Comparison of ENCODE assay signal across 17 cellular contexts in genomic region chr22:23265389-23265700, GRCh38.
A peak's percentile ranks its signal among the peaks of the same experiment; 100 is the strongest.
DNase-seq lines count a peak whose midpoint lies in the region; ATAC-seq and TF ChIP-seq lines count a peak whose summit lies in the region.
"Had no signal": no experiment of that assay in that cellular context is flagged by ENCODE, and none has a peak within 500 bp of the region (broad histone marks: within the 10 kb centered on the region; RNA-seq: fewer than 3 reads in every experiment).

No MANE protein-coding gene starts in this region.

- no peak for DNase-seq in activated naive CD4-positive, alpha-beta T cell treated with anti-CD3 and anti-CD28 coated beads, Interleukin-2, amount 10 ng/mL, durations not matched to agents 7 days and 5 days
- DNase-seq in activated naive CD4-positive, alpha-beta T cell treated with Interleukin-2 at 50 U/mL for 16 hours, result no peak
- no peak for DNase-seq in adipocyte (ENCODE audit: low read depth)
- no peak for DNase-seq in thyroid gland
- no peak for DNase-seq in activated effector memory CD4-positive, alpha-beta T cell treated with Interleukin-2 at 50 U/mL for 16 hours
- DNase-seq in mesothelial cell of epicardium (ENCODE audit: low spot score in 2 of 2, unreplicated experiment in 2 of 2), result no peak
- DNase-seq: DMS79 treated with DMSO at 0.1 percent for 48 hours, IMR-90, Kasumi-1, NCI-H1694 treated with DMSO at 0.1 percent for 48 hours, NCI-H510A treated with DMSO at 0.1 percent for 48 hours, NCI-H774, SHP77 treated with DMSO at 0.1 percent for 48 hours had no signal

- intact Hi-C loops in thyroid gland (cut with DNase I), result no loop called here

- WGBS in liver, result 96% methylated on average over 7 of the region's 7 CpGs
- WGBS in thyroid gland, 2 donors, result 84 to 86% methylated on average over 7 of the region's 7 CpGs

- H3K36me3 ChIP-seq in adipocyte (ENCODE audit: control insufficient read depth, insufficient read depth, low read length, severe bottlenecking) (peaks cover 43% of the 10 kb centered on the region), liver (ENCODE audit: control insufficient read depth in 4 of 4, insufficient read depth in 3 of 4, low read depth in 1 of 4, low read length in 3 of 4) (peaks cover 0 to 12% (median 5%) of the 10 kb centered on the region in 4 donors), thyroid gland (peaks cover 15 to 16% of the 10 kb centered on the region in 2 donors)

- H3K4me1 ChIP-seq in adipocyte (ENCODE audit: control insufficient read depth, insufficient read depth, low read length) (peaks cover 18% of the 10 kb centered on the region), liver (ENCODE audit: control insufficient read depth in 4 of 4, insufficient read depth in 4 of 4, low read length in 3 of 4) (peaks cover 10 to 16% (median 12%) of the 10 kb centered on the region in 4 donors), thyroid gland (peaks cover 34 to 53% of the 10 kb centered on the region in 2 donors)

- H3K9me3 ChIP-seq in adipocyte (ENCODE audit: control insufficient read depth, low read length), result no peaks in the 10 kb centered on the region
- H3K9me3 ChIP-seq in liver (ENCODE audit: control insufficient read depth in 4 of 4, low read length in 3 of 4), result no peaks in the 10 kb centered on the region
- H3K9me3 ChIP-seq in thyroid gland, result no peaks in the 10 kb centered on the region

- no peak for ATAC-seq in GM19467 (IDR thresholded peaks at IDR 0.05; ENCODE audit: unreplicated experiment)

- H3K27ac ChIP-seq in liver (ENCODE audit: low read depth in 1 of 2, low read length in 2 of 2) (peak overlapping the region; percentile 68 to 91), thyroid gland (peak overlapping the region; percentile 72 to 83 (median 75))
- H3K27ac ChIP-seq: 22Rv1, HL-60 had no signal

- H3K9ac ChIP-seq in adipocyte (ENCODE audit: low read length) (peak overlapping the region; percentile 54), liver (ENCODE audit: low read depth in 1 of 2, low read length in 2 of 2) (no peak overlapping the region)

- H3K4me1 Mint-ChIP-seq in activated naive CD4-positive, alpha-beta T cell treated with anti-CD3 and anti-CD28 coated beads, Interleukin-2, amount 10 ng/mL, durations not matched to agents 7 days and 5 days, result peaks cover 6% of the 10 kb centered on the region
- H3K4me1 Mint-ChIP-seq in mesothelial cell of epicardium, result no peaks in the 10 kb centered on the region

- no peaks in the 10 kb centered on the region for H3K9me3 Mint-ChIP-seq in activated naive CD4-positive, alpha-beta T cell treated with anti-CD3 and anti-CD28 coated beads, Interleukin-2, amount 10 ng/mL, durations not matched to agents 7 days and 5 days
- H3K9me3 Mint-ChIP-seq in mesothelial cell of epicardium, result no peaks in the 10 kb centered on the region

- TF ChIP-seq RAD21 in liver (IDR thresholded peaks at IDR 0.05), result no peak

- CTCF ChIA-PET in activated naive CD4-positive, alpha-beta T cell treated with anti-CD3 and anti-CD28 coated beads, Interleukin-2, amount 10 ng/mL, durations not matched to agents 7 days and 5 days (lab: Charles Lee), result interaction anchor here (0.7 to 1.6 kb wide), 2 partner anchors 16 to 238 kb away, joined by 3 to 6 read pairs; no protein-coding TSS in a partner anchor

- no peak overlapping the region for H3K4me3 Mint-ChIP-seq in activated naive CD4-positive, alpha-beta T cell treated with anti-CD3 and anti-CD28 coated beads, Interleukin-2, amount 10 ng/mL, durations not matched to agents 7 days and 5 days
- H3K4me3 Mint-ChIP-seq in mesothelial cell of epicardium, result no peak overlapping the region

- H3K27me3 Mint-ChIP-seq in activated naive CD4-positive, alpha-beta T cell treated with anti-CD3 and anti-CD28 coated beads, Interleukin-2, amount 10 ng/mL, durations not matched to agents 7 days and 5 days, result no peaks in the 10 kb centered on the region
- no peaks in the 10 kb centered on the region for H3K27me3 Mint-ChIP-seq in mesothelial cell of epicardium (ENCODE audit: low read depth)

- H3K27ac Mint-ChIP-seq in activated naive CD4-positive, alpha-beta T cell treated with anti-CD3 and anti-CD28 coated beads, Interleukin-2, amount 10 ng/mL, durations not matched to agents 7 days and 5 days, result peak overlapping the region; percentile 19
- H3K27ac Mint-ChIP-seq in mesothelial cell of epicardium, result no peak overlapping the region

- peaks cover 19% of the 10 kb centered on the region for H3K36me3 Mint-ChIP-seq in activated naive CD4-positive, alpha-beta T cell treated with anti-CD3 and anti-CD28 coated beads, Interleukin-2, amount 10 ng/mL, durations not matched to agents 7 days and 5 days
- peaks cover 11% of the 10 kb centered on the region for H3K36me3 Mint-ChIP-seq in mesothelial cell of epicardium

- H3K27me3 ChIP-seq in adipocyte (replicated peaks; ENCODE audit: control insufficient read depth, insufficient read depth, low read length), result no peaks in the 10 kb centered on the region
- H3K27me3 ChIP-seq in liver (ENCODE audit: control insufficient read depth in 4 of 4, insufficient read depth in 4 of 4, low read length in 3 of 4), result no peaks in the 10 kb centered on the region
- H3K27me3 ChIP-seq in thyroid gland, result no peaks in the 10 kb centered on the region

- no peak for TF ChIP-seq POLR2A in thyroid gland (IDR thresholded peaks at IDR 0.05)

- no peak overlapping the region for H3K4me3 ChIP-seq in adipocyte (ENCODE audit: low read length)
- no peak overlapping the region for H3K4me3 ChIP-seq in liver (ENCODE audit: low read depth in 1 of 3, low read length in 3 of 3)
- H3K4me3 ChIP-seq in thyroid gland (replicated peaks in 1 of 3), result no peak overlapping the region

- TF ChIP-seq CTCF in liver (IDR thresholded peaks at IDR 0.05; ENCODE audit: low read depth, low read length, missing input control), result no peak
- TF ChIP-seq CTCF in thyroid gland (IDR thresholded peaks at IDR 0.05), result no peak
- no peak for TF ChIP-seq CTCF in mesothelial cell of epicardium (IDR thresholded peaks at IDR 0.05; ENCODE audit: unreplicated experiment)

TF ChIP-seq in liver, 16 proteins besides CTCF, POLR2A, EP300 and RAD21:
- TF ChIP-seq JUND (IDR thresholded peaks at IDR 0.05) (no peak), GABPA (IDR thresholded peaks at IDR 0.05 in 1 of 2, conservative IDR thresholded peaks at IDR 0.05 in 1 of 2) (no peak), HNF4G (IDR thresholded peaks at IDR 0.05) (no peak), ZBTB33 (IDR thresholded peaks at IDR 0.05) (no peak), HNF4A (conservative IDR thresholded peaks at IDR 0.05) (no peak), SP1 (IDR thresholded peaks at IDR 0.05) (no peak), MAX (IDR thresholded peaks at IDR 0.05) (no peak), RXRA (IDR thresholded peaks at IDR 0.05) (no peak), TAF1 (conservative IDR thresholded peaks at IDR 0.05) (no peak), ATF3 (IDR thresholded peaks at IDR 0.05) (no peak), YY1 (IDR thresholded peaks at IDR 0.05) (no peak), FOXA1 (IDR thresholded peaks at IDR 0.05) (no peak)
- TF ChIP-seq, protein P1, sequence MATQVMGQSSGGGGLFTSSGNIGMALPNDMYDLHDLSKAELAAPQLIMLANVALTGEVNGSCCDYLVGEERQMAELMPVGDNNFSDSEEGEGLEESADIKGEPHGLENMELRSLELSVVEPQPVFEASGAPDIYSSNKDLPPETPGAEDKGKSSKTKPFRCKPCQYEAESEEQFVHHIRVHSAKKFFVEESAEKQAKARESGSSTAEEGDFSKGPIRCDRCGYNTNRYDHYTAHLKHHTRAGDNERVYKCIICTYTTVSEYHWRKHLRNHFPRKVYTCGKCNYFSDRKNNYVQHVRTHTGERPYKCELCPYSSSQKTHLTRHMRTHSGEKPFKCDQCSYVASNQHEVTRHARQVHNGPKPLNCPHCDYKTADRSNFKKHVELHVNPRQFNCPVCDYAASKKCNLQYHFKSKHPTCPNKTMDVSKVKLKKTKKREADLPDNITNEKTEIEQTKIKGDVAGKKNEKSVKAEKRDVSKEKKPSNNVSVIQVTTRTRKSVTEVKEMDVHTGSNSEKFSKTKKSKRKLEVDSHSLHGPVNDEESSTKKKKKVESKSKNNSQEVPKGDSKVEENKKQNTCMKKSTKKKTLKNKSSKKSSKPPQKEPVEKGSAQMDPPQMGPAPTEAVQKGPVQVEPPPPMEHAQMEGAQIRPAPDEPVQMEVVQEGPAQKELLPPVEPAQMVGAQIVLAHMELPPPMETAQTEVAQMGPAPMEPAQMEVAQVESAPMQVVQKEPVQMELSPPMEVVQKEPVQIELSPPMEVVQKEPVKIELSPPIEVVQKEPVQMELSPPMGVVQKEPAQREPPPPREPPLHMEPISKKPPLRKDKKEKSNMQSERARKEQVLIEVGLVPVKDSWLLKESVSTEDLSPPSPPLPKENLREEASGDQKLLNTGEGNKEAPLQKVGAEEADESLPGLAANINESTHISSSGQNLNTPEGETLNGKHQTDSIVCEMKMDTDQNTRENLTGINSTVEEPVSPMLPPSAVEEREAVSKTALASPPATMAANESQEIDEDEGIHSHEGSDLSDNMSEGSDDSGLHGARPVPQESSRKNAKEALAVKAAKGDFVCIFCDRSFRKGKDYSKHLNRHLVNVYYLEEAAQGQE (IDR thresholded peaks at IDR 0.05), result no peak
